8 cellular contexts compared by ENCODE assay signal in the genomic region with DNA sequence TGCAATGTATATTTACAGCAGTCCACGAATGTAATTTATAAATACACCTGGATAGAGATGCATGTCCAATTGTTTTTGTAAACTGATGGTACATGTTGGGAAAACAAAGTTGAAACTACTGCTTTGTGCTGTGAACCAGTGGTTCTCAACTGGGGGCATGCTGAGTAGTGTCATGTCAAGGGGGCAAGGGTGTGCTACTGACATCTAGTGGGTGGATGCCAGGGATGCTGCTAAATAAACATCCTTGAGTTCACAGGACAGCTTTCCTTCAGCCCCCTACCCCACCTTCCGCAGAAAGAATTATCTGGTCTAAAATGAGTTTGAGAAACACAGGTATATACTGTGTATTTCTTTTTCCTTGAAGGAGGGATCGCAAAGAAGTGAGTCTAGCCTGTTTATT.
A peak's percentile ranks its signal among the peaks of the same experiment; 100 is the strongest.
DNase-seq lines count a peak whose midpoint lies in the region; ATAC-seq, FAIRE-seq and TF ChIP-seq lines count a peak whose summit lies in the region.

No MANE protein-coding gene starts in this region.

- H3K36me3 Mint-ChIP-seq in activated CD4-positive, alpha-beta T cell treated with anti-CD3 and anti-CD28 coated beads, Interleukin-2, amount 10 ng/mL, durations not matched to agents 24 days and 14 days (ENCODE audit: low read depth) = no peaks in the 10 kb centered on the region

- H3K36me3 ChIP-seq in right atrium auricular region (no peaks in the 10 kb centered on the region), tibial artery (no peaks in the 10 kb centered on the region)

- in situ Hi-C loops in SK-MEL-5 (cut with HindIII; ENCODE audit: low pct_unique_long_range_greater_than_20kb, low sequenced_read_pairs) = no loop called here

- TF ChIP-seq CTCF in right atrium auricular region (IDR thresholded peaks at IDR 0.05) (peak; percentile 25 to 66), tibial artery (IDR thresholded peaks at IDR 0.05) (peak in 1 of 2 experiments; percentile 11)

- no peaks in the 10 kb centered on the region for H3K9me3 Mint-ChIP-seq in activated CD4-positive, alpha-beta T cell treated with anti-CD3 and anti-CD28 coated beads, Interleukin-2, amount 10 ng/mL, durations not matched to agents 24 days and 14 days

- no peaks in the 10 kb centered on the region for H3K4me1 Mint-ChIP-seq in activated CD4-positive, alpha-beta T cell treated with anti-CD3 and anti-CD28 coated beads, Interleukin-2, amount 10 ng/mL, durations not matched to agents 24 days and 14 days

- intact Hi-C loops in tibial artery (cut with DNase I; ENCODE audit: low total_unique reads) = no loop called here
- intact Hi-C loops in activated CD4-positive, alpha-beta T cell treated with anti-CD3 and anti-CD28 coated beads, Interleukin-2, amount 10 ng/mL, durations not matched to agents 24 days and 14 days (cut with micrococcal nuclease) = no loop called here

- H3K27me3 Mint-ChIP-seq in activated CD4-positive, alpha-beta T cell treated with anti-CD3 and anti-CD28 coated beads, Interleukin-2, amount 10 ng/mL, durations not matched to agents 24 days and 14 days = peaks cover 1% of the 10 kb centered on the region

- DNase-seq in SKM-1 treated with dmso at 0.1 percent for 144 hours (lab: John Stamatoyannopoulos, UW; ENCODE audit: unreplicated experiment) (peak; percentile 25), SKM-1 (lab: John Stamatoyannopoulos, UW; ENCODE audit: unreplicated experiment) (no peak), HTR-8/SVneo (ENCODE audit: insufficient read length, low spot score) (peak; percentile 12), SK-MEL-5 (ENCODE audit: low read depth, low spot score) (peak; percentile 85), right atrium auricular region (ENCODE audit: low spot score) (no peak), tibial artery (no peak)
- no peak for DNase-seq in activated CD4-positive, alpha-beta T cell treated with anti-CD3 and anti-CD28 coated beads, Interleukin-2, amount 10 ng/mL, durations not matched to agents 24 days and 14 days

- no peak overlapping the region for H3K27ac Mint-ChIP-seq in activated CD4-positive, alpha-beta T cell treated with anti-CD3 and anti-CD28 coated beads, Interleukin-2, amount 10 ng/mL, durations not matched to agents 24 days and 14 days

- H3K4me3 ChIP-seq in right atrium auricular region (no peak overlapping the region), tibial artery (no peak overlapping the region)

- peaks cover 0 to 20% of the 10 kb centered on the region in 2 donors for H3K4me1 ChIP-seq in right atrium auricular region
- peaks cover 0 to 52% (median 2%) of the 10 kb centered on the region in 4 donors for H3K4me1 ChIP-seq in tibial artery

- H3K27ac ChIP-seq in right atrium auricular region (no peak overlapping the region), tibial artery (no peak overlapping the region)

- FAIRE-seq in HTR-8/SVneo (lab: Jason Lieb, UNC) = peak; percentile 52

- H3K27me3 ChIP-seq in right atrium auricular region = no peaks in the 10 kb centered on the region
- no peaks in the 10 kb centered on the region for H3K27me3 ChIP-seq in tibial artery

- no peak overlapping the region for H3K4me3 Mint-ChIP-seq in activated CD4-positive, alpha-beta T cell treated with anti-CD3 and anti-CD28 coated beads, Interleukin-2, amount 10 ng/mL, durations not matched to agents 24 days and 14 days

- no peak for ATAC-seq in HG03095 (IDR thresholded peaks at IDR 0.05; ENCODE audit: unreplicated experiment)

- H3K9me3 ChIP-seq in right atrium auricular region (no peaks in the 10 kb centered on the region), tibial artery (no peaks in the 10 kb centered on the region)

Comparison
In these comparisons a context has a peak if more than half of its experiments do, and no peak if none do; other contexts are left out.
1. DNase-seq: peak in SKM-1 treated with dmso at 0.1 percent for 144 hours (single experiment), HTR-8/SVneo (single experiment) and SK-MEL-5 (single experiment); none in SKM-1 (single experiment), right atrium auricular region (single experiment), tibial artery (0 of 2) and activated CD4-positive, alpha-beta T cell treated with anti-CD3 and anti-CD28 coated beads, Interleukin-2, amount 10 ng/mL, durations not matched to agents 24 days and 14 days (single experiment).